In genomic region chr1:153633747-153634665, GRCh38 we compare ENCODE assay signal across 1 cellular context.
TF ChIP-seq lines count a peak whose summit lies in the region.

Gene CHTOP (plus strand): TSS chr1:153634066. CDS start chr1:153636589, 2,523 bp downstream.

TF ChIP-seq in GM12878, 131 proteins besides CTCF, POLR2A, EP300 and RAD21 (continued from another document and continues in another):
- no peak for TF ChIP-seq ZBTB40 (IDR thresholded peaks at IDR 0.05; ENCODE audit: borderline replicate concordance)
- TF ChIP-seq POLR2AphosphoS5 (IDR thresholded peaks at IDR 0.05; ENCODE audit: low read length): peak; percentile 99
- peak; percentile 89 for TF ChIP-seq SIN3A (IDR thresholded peaks at IDR 0.05; ENCODE audit: low read depth, low read length)
- TF ChIP-seq LARP7 (IDR thresholded peaks at IDR 0.05): peak; percentile 97
- peak; percentile 87 for TF ChIP-seq IKZF1 (conservative IDR thresholded peaks at IDR 0.05)
- no peak for TF ChIP-seq NFYA (IDR thresholded peaks at IDR 0.05; ENCODE audit: borderline replicate concordance, low read depth, low read length)
- TF ChIP-seq RELB (IDR thresholded peaks at IDR 0.05; ENCODE audit: low read depth): peak; percentile 99
- TF ChIP-seq, protein P1, sequence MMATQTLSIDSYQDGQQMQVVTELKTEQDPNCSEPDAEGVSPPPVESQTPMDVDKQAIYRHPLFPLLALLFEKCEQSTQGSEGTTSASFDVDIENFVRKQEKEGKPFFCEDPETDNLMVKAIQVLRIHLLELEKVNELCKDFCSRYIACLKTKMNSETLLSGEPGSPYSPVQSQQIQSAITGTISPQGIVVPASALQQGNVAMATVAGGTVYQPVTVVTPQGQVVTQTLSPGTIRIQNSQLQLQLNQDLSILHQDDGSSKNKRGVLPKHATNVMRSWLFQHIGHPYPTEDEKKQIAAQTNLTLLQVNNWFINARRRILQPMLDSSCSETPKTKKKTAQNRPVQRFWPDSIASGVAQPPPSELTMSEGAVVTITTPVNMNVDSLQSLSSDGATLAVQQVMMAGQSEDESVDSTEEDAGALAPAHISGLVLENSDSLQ (IDR thresholded peaks at IDR 0.05): peak; percentile 86
- TF ChIP-seq, protein P2, sequence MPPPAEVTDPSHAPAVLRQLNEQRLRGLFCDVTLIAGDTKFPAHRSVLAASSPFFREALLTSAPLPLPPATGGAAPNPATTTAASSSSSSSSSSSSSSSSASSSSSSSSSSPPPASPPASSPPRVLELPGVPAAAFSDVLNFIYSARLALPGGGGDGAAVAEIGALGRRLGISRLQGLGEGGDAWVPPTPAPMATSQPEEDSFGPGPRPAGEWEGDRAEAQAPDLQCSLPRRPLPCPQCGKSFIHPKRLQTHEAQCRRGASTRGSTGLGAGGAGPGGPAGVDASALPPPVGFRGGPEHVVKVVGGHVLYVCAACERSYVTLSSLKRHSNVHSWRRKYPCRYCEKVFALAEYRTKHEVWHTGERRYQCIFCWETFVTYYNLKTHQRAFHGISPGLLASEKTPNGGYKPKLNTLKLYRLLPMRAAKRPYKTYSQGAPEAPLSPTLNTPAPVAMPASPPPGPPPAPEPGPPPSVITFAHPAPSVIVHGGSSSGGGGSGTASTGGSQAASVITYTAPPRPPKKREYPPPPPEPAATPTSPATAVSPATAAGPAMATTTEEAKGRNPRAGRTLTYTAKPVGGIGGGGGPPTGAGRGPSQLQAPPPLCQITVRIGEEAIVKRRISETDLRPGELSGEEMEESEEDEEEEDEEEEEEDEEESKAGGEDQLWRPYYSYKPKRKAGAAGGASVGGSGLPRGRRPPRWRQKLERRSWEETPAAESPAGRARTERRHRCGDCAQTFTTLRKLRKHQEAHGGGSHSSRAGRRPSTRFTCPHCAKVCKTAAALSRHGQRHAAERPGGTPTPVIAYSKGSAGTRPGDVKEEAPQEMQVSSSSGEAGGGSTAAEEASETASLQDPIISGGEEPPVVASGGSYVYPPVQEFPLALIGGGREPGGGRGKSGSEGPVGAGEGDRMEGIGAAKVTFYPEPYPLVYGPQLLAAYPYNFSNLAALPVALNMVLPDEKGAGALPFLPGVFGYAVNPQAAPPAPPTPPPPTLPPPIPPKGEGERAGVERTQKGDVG (CRISPR knock-in tag; IDR thresholded peaks at IDR 0.05): no peak
- TF ChIP-seq BCL11A (IDR thresholded peaks at IDR 0.05; ENCODE audit: low read depth, low read length): no peak
- TF ChIP-seq GABPA (IDR thresholded peaks at IDR 0.05; ENCODE audit: low read depth): no peak
- TF ChIP-seq CREB1 (IDR thresholded peaks at IDR 0.05; ENCODE audit: low read depth): peak; percentile 93
- TF ChIP-seq, protein P3, sequence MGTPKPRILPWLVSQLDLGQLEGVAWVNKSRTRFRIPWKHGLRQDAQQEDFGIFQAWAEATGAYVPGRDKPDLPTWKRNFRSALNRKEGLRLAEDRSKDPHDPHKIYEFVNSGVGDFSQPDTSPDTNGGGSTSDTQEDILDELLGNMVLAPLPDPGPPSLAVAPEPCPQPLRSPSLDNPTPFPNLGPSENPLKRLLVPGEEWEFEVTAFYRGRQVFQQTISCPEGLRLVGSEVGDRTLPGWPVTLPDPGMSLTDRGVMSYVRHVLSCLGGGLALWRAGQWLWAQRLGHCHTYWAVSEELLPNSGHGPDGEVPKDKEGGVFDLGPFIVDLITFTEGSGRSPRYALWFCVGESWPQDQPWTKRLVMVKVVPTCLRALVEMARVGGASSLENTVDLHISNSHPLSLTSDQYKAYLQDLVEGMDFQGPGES (IDR thresholded peaks at IDR 0.05): no peak
- TF ChIP-seq, protein P4, sequence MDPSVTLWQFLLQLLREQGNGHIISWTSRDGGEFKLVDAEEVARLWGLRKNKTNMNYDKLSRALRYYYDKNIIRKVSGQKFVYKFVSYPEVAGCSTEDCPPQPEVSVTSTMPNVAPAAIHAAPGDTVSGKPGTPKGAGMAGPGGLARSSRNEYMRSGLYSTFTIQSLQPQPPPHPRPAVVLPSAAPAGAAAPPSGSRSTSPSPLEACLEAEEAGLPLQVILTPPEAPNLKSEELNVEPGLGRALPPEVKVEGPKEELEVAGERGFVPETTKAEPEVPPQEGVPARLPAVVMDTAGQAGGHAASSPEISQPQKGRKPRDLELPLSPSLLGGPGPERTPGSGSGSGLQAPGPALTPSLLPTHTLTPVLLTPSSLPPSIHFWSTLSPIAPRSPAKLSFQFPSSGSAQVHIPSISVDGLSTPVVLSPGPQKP (IDR thresholded peaks at IDR 0.05; ENCODE audit: low read depth, low read length): peak; percentile 58; the same call in 1 of the 2 replicates
- TF ChIP-seq, protein P5, sequence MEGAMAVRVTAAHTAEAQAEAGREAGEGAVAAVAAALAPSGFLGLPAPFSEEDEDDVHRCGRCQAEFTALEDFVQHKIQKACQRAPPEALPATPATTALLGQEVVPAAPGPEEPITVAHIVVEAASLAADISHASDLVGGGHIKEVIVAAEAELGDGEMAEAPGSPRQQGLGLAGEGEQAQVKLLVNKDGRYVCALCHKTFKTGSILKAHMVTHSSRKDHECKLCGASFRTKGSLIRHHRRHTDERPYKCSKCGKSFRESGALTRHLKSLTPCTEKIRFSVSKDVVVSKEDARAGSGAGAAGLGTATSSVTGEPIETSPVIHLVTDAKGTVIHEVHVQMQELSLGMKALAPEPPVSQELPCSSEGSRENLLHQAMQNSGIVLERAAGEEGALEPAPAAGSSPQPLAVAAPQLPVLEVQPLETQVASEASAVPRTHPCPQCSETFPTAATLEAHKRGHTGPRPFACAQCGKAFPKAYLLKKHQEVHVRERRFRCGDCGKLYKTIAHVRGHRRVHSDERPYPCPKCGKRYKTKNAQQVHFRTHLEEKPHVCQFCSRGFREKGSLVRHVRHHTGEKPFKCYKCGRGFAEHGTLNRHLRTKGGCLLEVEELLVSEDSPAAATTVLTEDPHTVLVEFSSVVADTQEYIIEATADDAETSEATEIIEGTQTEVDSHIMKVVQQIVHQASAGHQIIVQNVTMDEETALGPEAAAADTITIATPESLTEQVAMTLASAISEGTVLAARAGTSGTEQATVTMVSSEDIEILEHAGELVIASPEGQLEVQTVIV (IDR thresholded peaks at IDR 0.05; ENCODE audit: borderline replicate concordance, partially characterized antibody): no peak
- TF ChIP-seq BACH1 (IDR thresholded peaks at IDR 0.05; ENCODE audit: borderline replicate concordance): peak; percentile 80
- no peak for TF ChIP-seq FOS (IDR thresholded peaks at IDR 0.05; ENCODE audit: borderline replicate concordance, extremely low read depth, insufficient read length)
- TF ChIP-seq FOXK2 (IDR thresholded peaks at IDR 0.05): peak; percentile 76
- no peak for TF ChIP-seq HDAC2 (IDR thresholded peaks at IDR 0.05)
- TF ChIP-seq, protein P6, sequence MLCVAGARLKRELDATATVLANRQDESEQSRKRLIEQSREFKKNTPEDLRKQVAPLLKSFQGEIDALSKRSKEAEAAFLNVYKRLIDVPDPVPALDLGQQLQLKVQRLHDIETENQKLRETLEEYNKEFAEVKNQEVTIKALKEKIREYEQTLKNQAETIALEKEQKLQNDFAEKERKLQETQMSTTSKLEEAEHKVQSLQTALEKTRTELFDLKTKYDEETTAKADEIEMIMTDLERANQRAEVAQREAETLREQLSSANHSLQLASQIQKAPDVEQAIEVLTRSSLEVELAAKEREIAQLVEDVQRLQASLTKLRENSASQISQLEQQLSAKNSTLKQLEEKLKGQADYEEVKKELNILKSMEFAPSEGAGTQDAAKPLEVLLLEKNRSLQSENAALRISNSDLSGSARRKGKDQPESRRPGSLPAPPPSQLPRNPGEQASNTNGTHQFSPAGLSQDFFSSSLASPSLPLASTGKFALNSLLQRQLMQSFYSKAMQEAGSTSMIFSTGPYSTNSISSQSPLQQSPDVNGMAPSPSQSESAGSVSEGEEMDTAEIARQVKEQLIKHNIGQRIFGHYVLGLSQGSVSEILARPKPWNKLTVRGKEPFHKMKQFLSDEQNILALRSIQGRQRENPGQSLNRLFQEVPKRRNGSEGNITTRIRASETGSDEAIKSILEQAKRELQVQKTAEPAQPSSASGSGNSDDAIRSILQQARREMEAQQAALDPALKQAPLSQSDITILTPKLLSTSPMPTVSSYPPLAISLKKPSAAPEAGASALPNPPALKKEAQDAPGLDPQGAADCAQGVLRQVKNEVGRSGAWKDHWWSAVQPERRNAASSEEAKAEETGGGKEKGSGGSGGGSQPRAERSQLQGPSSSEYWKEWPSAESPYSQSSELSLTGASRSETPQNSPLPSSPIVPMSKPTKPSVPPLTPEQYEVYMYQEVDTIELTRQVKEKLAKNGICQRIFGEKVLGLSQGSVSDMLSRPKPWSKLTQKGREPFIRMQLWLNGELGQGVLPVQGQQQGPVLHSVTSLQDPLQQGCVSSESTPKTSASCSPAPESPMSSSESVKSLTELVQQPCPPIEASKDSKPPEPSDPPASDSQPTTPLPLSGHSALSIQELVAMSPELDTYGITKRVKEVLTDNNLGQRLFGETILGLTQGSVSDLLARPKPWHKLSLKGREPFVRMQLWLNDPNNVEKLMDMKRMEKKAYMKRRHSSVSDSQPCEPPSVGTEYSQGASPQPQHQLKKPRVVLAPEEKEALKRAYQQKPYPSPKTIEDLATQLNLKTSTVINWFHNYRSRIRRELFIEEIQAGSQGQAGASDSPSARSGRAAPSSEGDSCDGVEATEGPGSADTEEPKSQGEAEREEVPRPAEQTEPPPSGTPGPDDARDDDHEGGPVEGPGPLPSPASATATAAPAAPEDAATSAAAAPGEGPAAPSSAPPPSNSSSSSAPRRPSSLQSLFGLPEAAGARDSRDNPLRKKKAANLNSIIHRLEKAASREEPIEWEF (IDR thresholded peaks at IDR 0.05; ENCODE audit: insufficient replicate concordance, low read depth, low read length): no peak
- TF ChIP-seq, protein P7, sequence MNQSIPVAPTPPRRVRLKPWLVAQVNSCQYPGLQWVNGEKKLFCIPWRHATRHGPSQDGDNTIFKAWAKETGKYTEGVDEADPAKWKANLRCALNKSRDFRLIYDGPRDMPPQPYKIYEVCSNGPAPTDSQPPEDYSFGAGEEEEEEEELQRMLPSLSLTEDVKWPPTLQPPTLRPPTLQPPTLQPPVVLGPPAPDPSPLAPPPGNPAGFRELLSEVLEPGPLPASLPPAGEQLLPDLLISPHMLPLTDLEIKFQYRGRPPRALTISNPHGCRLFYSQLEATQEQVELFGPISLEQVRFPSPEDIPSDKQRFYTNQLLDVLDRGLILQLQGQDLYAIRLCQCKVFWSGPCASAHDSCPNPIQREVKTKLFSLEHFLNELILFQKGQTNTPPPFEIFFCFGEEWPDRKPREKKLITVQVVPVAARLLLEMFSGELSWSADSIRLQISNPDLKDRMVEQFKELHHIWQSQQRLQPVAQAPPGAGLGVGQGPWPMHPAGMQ (IDR thresholded peaks at IDR 0.05; ENCODE audit: borderline replicate concordance): no peak
- TF ChIP-seq ZNF622 (IDR thresholded peaks at IDR 0.05): no peak
- no peak for TF ChIP-seq CBX3 (IDR thresholded peaks at IDR 0.05; ENCODE audit: borderline replicate concordance, low read depth)
- TF ChIP-seq CHD1 (IDR thresholded peaks at IDR 0.05; ENCODE audit: low read depth, low read length): peak; percentile 94
- peak; percentile 99 for TF ChIP-seq PML (IDR thresholded peaks at IDR 0.05; ENCODE audit: low read length)
- TF ChIP-seq STAT3 (IDR thresholded peaks at IDR 0.05; ENCODE audit: low read depth, low read length): no peak
- TF ChIP-seq CEBPZ (IDR thresholded peaks at IDR 0.05; ENCODE audit: low read depth, low read length): no peak
